ENCODE assay signal across 8 cellular contexts in genomic region chr19:39327990-39328705, GRCh38. TPM values are rescaled to one million over a fixed set of nuclear protein-coding genes. Genes with fewer than 3 reads are reported as not detected.
A peak's percentile ranks its signal among the peaks of the same experiment; 100 is the strongest.
DNase-seq lines count a peak whose midpoint lies in the region; ATAC-seq, FAIRE-seq and TF ChIP-seq lines count a peak whose summit lies in the region.

No MANE protein-coding gene starts in this region.

- TF ChIP-seq EP300 in SK-N-SH (IDR thresholded peaks at IDR 0.05; ENCODE audit: borderline replicate concordance in 1 of 2, low read depth in 1 of 2, low read length in 1 of 2): no peak

- no peaks in the 10 kb centered on the region for H3K27me3 Mint-ChIP-seq in activated naive CD4-positive, alpha-beta T cell treated with anti-CD3 and anti-CD28 coated beads for 36 hours (ENCODE audit: low read depth)
- peaks cover 6% of the 10 kb centered on the region for H3K27me3 Mint-ChIP-seq in type B pancreatic cell

- H3K27ac ChIP-seq in SK-N-SH (ENCODE audit: low read depth in 2 of 2, low read length in 1 of 2) (no peak overlapping the region), pancreas (no peak overlapping the region)

- no peak overlapping the region for H2AFZ ChIP-seq in SK-N-SH (ENCODE audit: low read depth)

- H3K9me3 ChIP-seq in SK-N-SH: no peaks in the 10 kb centered on the region
- no peaks in the 10 kb centered on the region for H3K9me3 ChIP-seq in pancreas

- 33% methylated on average over 19 of the region's 19 CpGs for WGBS in SK-N-SH (ENCODE audit: low lambda C conversion rate)
- WGBS in pancreas, 2 donors: 25% methylated on average over 19 of the region's 19 CpGs

- H4K20me1 ChIP-seq in SK-N-SH (ENCODE audit: insufficient read depth): no peaks in the 10 kb centered on the region

- TF ChIP-seq RAD21 in SK-N-SH (IDR thresholded peaks at IDR 0.05; ENCODE audit: low read length): peak; percentile 95

- H3K27ac Mint-ChIP-seq in activated naive CD4-positive, alpha-beta T cell treated with anti-CD3 and anti-CD28 coated beads for 36 hours: peak overlapping the region; percentile 50
- H3K27ac Mint-ChIP-seq in type B pancreatic cell: no peak overlapping the region

- no peak overlapping the region for H3K9ac ChIP-seq in SK-N-SH

- H3K9me3 Mint-ChIP-seq in activated naive CD4-positive, alpha-beta T cell treated with anti-CD3 and anti-CD28 coated beads for 36 hours: no peaks in the 10 kb centered on the region
- H3K9me3 Mint-ChIP-seq in type B pancreatic cell: no peaks in the 10 kb centered on the region

- peak; percentile 43 for FAIRE-seq in pancreas (lab: Jason Lieb, UNC)

- H3K4me1 Mint-ChIP-seq in activated naive CD4-positive, alpha-beta T cell treated with anti-CD3 and anti-CD28 coated beads for 36 hours (ENCODE audit: low read depth): peaks cover 42% of the 10 kb centered on the region
- peaks cover 5% of the 10 kb centered on the region for H3K4me1 Mint-ChIP-seq in type B pancreatic cell (ENCODE audit: unreplicated experiment)

- CTCF ChIA-PET in SK-N-SH (lab: Yijun Ruan, JAX): interaction anchor here (0.6 to 3.8 kb wide), 27 partner anchors 8 to 352 kb away, joined by 3 to 64 read pairs (median 5); partner anchors contain the start of genes FBXO17, GMFG, PAK4 and RPS16
- CTCF ChIA-PET in activated naive CD4-positive, alpha-beta T cell treated with anti-CD3 and anti-CD28 coated beads for 36 hours (lab: Charles Lee): interaction anchor here (0.6 to 1.8 kb wide), 14 partner anchors 8 to 400 kb away, joined by 3 to 13 read pairs (median 4); partner anchors contain the start of genes GMFG and SYCN

- H3K4me1 ChIP-seq in SK-N-SH (ENCODE audit: control insufficient read depth in 1 of 2, insufficient read depth in 2 of 2, low read depth in 1 of 2, low read length in 1 of 2) (no peaks in the 10 kb centered on the region), pancreas (no peaks in the 10 kb centered on the region)

- H3K4me3 ChIP-seq in LNCaP clone FGC (ENCODE audit: low read depth, low read length) (no peak overlapping the region), SK-N-SH (ENCODE audit: low read depth in 2 of 2, low read length in 1 of 2) (no peak overlapping the region; a peak in 1 of 4 replicates), pancreas (no peak overlapping the region)

- peak; percentile 97 for TF ChIP-seq CTCF in LNCaP clone FGC (IDR thresholded peaks at IDR 0.05; ENCODE audit: control insufficient read depth, extremely low read depth, insufficient read depth)
- peak; percentile 97 for TF ChIP-seq CTCF in SK-N-SH (IDR thresholded peaks at IDR 0.05)
- peak; percentile 92 to 96 (median 94) for TF ChIP-seq CTCF in pancreas (IDR thresholded peaks at IDR 0.05)
- TF ChIP-seq CTCF in type B pancreatic cell (conservative IDR thresholded peaks at IDR 0.05): peak; percentile 98

- H3K36me3 ChIP-seq in SK-N-SH (replicated peaks in 1 of 2; ENCODE audit: control insufficient read depth in 1 of 2, insufficient read depth in 2 of 2, low read length in 1 of 2): no peaks in the 10 kb centered on the region
- H3K36me3 ChIP-seq in pancreas: no peaks in the 10 kb centered on the region

- H3K4me2 ChIP-seq in SK-N-SH: no peak overlapping the region

- ATAC-seq in pancreas (peak; percentile 77 to 96 (median 92)), GM19397 (IDR thresholded peaks at IDR 0.05; ENCODE audit: unreplicated experiment) (no peak)

- peaks cover 4% of the 10 kb centered on the region for H3F3A ChIP-seq in SK-N-SH (replicated peaks; ENCODE audit: insufficient read depth)

- no peak overlapping the region for H3K4me3 Mint-ChIP-seq in activated naive CD4-positive, alpha-beta T cell treated with anti-CD3 and anti-CD28 coated beads for 36 hours
- no peak overlapping the region for H3K4me3 Mint-ChIP-seq in type B pancreatic cell

- POLR2A ChIA-PET in SK-N-SH (lab: Yijun Ruan, JAX): interaction anchor here (0.6 kb wide), 1 partner anchor 114 kb away, joined by 3 read pairs; no protein-coding TSS in a partner anchor

- intact Hi-C loops in activated naive CD4-positive, alpha-beta T cell treated with anti-CD3 and anti-CD28 coated beads for 36 hours (cut with micrococcal nuclease): loop anchor here (1.0 to 2.0 kb wide), 2 partner anchors 115 to 206 kb away; no protein-coding TSS in a partner anchor
- intact Hi-C loops in pancreas (cut with DNase I): loop anchor here in 2 of 3 donors (5.0 to 10.0 kb wide), 3 partner anchors 113 to 211 kb away; no protein-coding TSS in a partner anchor

- H3K79me2 ChIP-seq in SK-N-SH (ENCODE audit: insufficient read depth): no peaks in the 10 kb centered on the region

- H3K27me3 ChIP-seq in SK-N-SH (ENCODE audit: insufficient read depth) (no peaks in the 10 kb centered on the region), pancreas (no peaks in the 10 kb centered on the region)

- no peaks in the 10 kb centered on the region for H3K9me2 ChIP-seq in SK-N-SH

- DNase-seq in DMS79 treated with DMSO at 0.1 percent for 48 hours (lab: John Stamatoyannopoulos, UW) (peak; percentile 45), LNCaP clone FGC (ENCODE audit: low read depth) (no peak), SK-N-SH (peak; percentile 84), glomerular visceral epithelial cell (ENCODE audit: extremely low spot score) (peak; percentile 74), pancreas (peak; percentile 68 to 98 (median 88)), type B pancreatic cell (ENCODE audit: extremely low spot score, unreplicated experiment) (peak; percentile 93)
- DNase-seq in activated naive CD4-positive, alpha-beta T cell treated with anti-CD3 and anti-CD28 coated beads for 36 hours: peak; percentile 89

- H3K36me3 Mint-ChIP-seq in activated naive CD4-positive, alpha-beta T cell treated with anti-CD3 and anti-CD28 coated beads for 36 hours (ENCODE audit: low read depth): peaks cover 16% of the 10 kb centered on the region
- H3K36me3 Mint-ChIP-seq in type B pancreatic cell: no peaks in the 10 kb centered on the region

TF ChIP-seq in SK-N-SH, 30 proteins besides CTCF, POLR2A, EP300 and RAD21:
- TF ChIP-seq SMC3 (IDR thresholded peaks at IDR 0.05; ENCODE audit: low read depth, low read length) (peak; percentile 93), GABPA (IDR thresholded peaks at IDR 0.05; ENCODE audit: low read depth) (no peak)
TF ChIP-seq in SK-N-SH: peak in this region for 1.

RNA-seq across cellular contexts. Expression of gene LRFN1, which starts 7.5 kb away (rescaled TPM):
- 0.80 and 2.7 TPM in 2 replicates for polyA plus RNA-seq in SK-N-SH (2012; rRNA removed)
- 1.3 and 2.0 TPM in 2 replicates for polyA plus RNA-seq in SK-N-SH (2012; cell fraction: cytosol; rRNA removed)
- polyA plus RNA-seq in SK-N-SH (2012; cell fraction: nucleus; rRNA removed): 1.9 and 2.6 TPM in 2 replicates
- 1 to 10 TPM; 5.0 to 5.3 TPM for total RNA-seq in activated naive CD4-positive, alpha-beta T cell treated with anti-CD3 and anti-CD28 coated beads for 36 hours
- 1 to 10 TPM; 1.7 to 2.3 (median 2.2) TPM for total RNA-seq in pancreas
- polyA plus RNA-seq in pancreas: 1 to 10 TPM in 1 of 2 donors, under 1 TPM in 1; 0.77 to 1.6 TPM
- 3.6 and 5.6 TPM in 2 replicates for total RNA-seq in type B pancreatic cell (ENCODE audit: low replicate concordance)

RNA-seq across cellular contexts. Expression of gene GMFG, which starts 7.7 kb away (rescaled TPM):
- polyA plus RNA-seq in SK-N-SH (2012; rRNA removed) (0.21 TPM in 1 of 2 replicates, not detected in the other), pancreas (10 to 100 TPM; 16.1 to 17.3 TPM)
- 0.13 and 0.18 TPM in 2 replicates for polyA plus RNA-seq in SK-N-SH (2012; cell fraction: cytosol; rRNA removed)
- polyA plus RNA-seq in SK-N-SH (2012; cell fraction: nucleus; rRNA removed): 0.17 TPM in 1 of 2 replicates, not detected in the other
- total RNA-seq in activated naive CD4-positive, alpha-beta T cell treated with anti-CD3 and anti-CD28 coated beads for 36 hours: 100 to 1,000 TPM; 331 to 332 TPM
- total RNA-seq in pancreas (10 to 100 TPM in 2 of 6 donors, 1 to 10 TPM in 4; 1.7 to 17.3 (median 5.9) TPM), type B pancreatic cell (ENCODE audit: low replicate concordance) (not detected in 2 replicates)

RNA-seq across cellular contexts. Expression of gene SAMD4B, which starts 14.1 kb away (rescaled TPM):
- polyA plus RNA-seq in SK-N-SH (2012; rRNA removed): 62.2 and 83.0 TPM in 2 replicates
- 34.4 and 54.8 TPM in 2 replicates for polyA plus RNA-seq in SK-N-SH (2012; cell fraction: cytosol; rRNA removed)
- 126 and 148 TPM in 2 replicates for polyA plus RNA-seq in SK-N-SH (2012; cell fraction: nucleus; rRNA removed)
- 10 to 100 TPM; 33.0 to 35.8 TPM for total RNA-seq in activated naive CD4-positive, alpha-beta T cell treated with anti-CD3 and anti-CD28 coated beads for 36 hours
- 10 to 100 TPM; 24.1 to 46.4 (median 30.8) TPM for total RNA-seq in pancreas
- 100 to 1,000 TPM; 103 to 106 TPM for polyA plus RNA-seq in pancreas
- 116 and 123 TPM in 2 replicates for total RNA-seq in type B pancreatic cell (ENCODE audit: low replicate concordance)

RNA-seq across cellular contexts. Expression of gene IFNL1, which starts 31.9 kb away (rescaled TPM):
- polyA plus RNA-seq in SK-N-SH (2012; rRNA removed): not detected in 2 replicates
- polyA plus RNA-seq in SK-N-SH (2012; cell fraction: cytosol; rRNA removed): not detected in 2 replicates
- not detected in 2 replicates for polyA plus RNA-seq in SK-N-SH (2012; cell fraction: nucleus; rRNA removed)
- total RNA-seq in activated naive CD4-positive, alpha-beta T cell treated with anti-CD3 and anti-CD28 coated beads for 36 hours: 1 to 10 TPM in 1 of 2 experiments, under 1 TPM in 1; 0.91 to 1.0 TPM
- not detected for total RNA-seq in pancreas
- not detected for polyA plus RNA-seq in pancreas
- total RNA-seq in type B pancreatic cell (ENCODE audit: low replicate concordance): not detected in 2 replicates

RNA-seq across cellular contexts. Expression of gene IFNL2, which starts 60.0 kb away (rescaled TPM):
- not detected in 2 replicates for polyA plus RNA-seq in SK-N-SH (2012; rRNA removed)
- not detected in 2 replicates for polyA plus RNA-seq in SK-N-SH (2012; cell fraction: cytosol; rRNA removed)
- not detected in 2 replicates for polyA plus RNA-seq in SK-N-SH (2012; cell fraction: nucleus; rRNA removed)
- under 1 TPM; 0.69 to 0.93 TPM for total RNA-seq in activated naive CD4-positive, alpha-beta T cell treated with anti-CD3 and anti-CD28 coated beads for 36 hours
- not detected for total RNA-seq in pancreas
- not detected for polyA plus RNA-seq in pancreas
- total RNA-seq in type B pancreatic cell (ENCODE audit: low replicate concordance): not detected in 2 replicates

Comparison
In these comparisons a context has a peak if more than half of its experiments do, and no peak if none do; other contexts are left out.
1. RNA of gene GMFG, which starts 7.7 kb away (total RNA-seq): 331 to 332 TPM in activated naive CD4-positive, alpha-beta T cell treated with anti-CD3 and anti-CD28 coated beads for 36 hours; 1.7 to 17.3 TPM in pancreas and not detected in type B pancreatic cell; every median in the first group is over 10 times any median in the second.
2. Peak in every context shown above with its lines, with median percentiles within 50 percentile points of each other: CTCF ChIP-seq.